ENCODE assay signal across 20 cellular contexts in the genomic region with DNA sequence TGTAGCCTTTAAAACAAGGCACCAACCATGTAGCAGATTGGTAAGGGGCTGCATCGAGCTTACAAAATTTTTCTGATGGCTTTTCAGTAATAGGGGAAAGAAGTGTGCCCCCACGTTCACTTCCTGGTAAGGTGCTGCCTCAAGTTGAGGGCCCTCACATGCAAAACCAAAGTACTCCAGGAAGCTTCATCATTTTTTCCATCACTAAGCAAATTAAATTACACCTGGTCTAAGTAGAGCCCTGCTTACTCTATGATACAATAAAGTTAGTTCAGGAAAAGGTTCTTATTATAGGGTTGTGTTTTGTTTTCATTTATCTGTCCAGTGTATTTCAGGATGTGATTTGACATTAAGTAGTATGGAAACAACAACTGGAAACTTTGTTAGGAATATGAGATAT. TPM values are rescaled to one million over a fixed set of nuclear protein-coding genes. Genes with fewer than 3 reads are reported as not detected.
DNase-seq lines count a peak whose midpoint lies in the region; ATAC-seq lines count a peak whose summit lies in the region.
"Had no signal": no experiment of that assay in that cellular context is flagged by ENCODE, and none has a peak within 500 bp of the region (broad histone marks: within the 10 kb centered on the region; RNA-seq: fewer than 3 reads in every experiment).

No MANE protein-coding gene starts in this region.

- no peaks in the 10 kb centered on the region for H3K9me3 Mint-ChIP-seq in activated naive CD4-positive, alpha-beta T cell treated with anti-CD3 and anti-CD28 coated beads for 36 hours
- H3K9me3 Mint-ChIP-seq in activated naive CD4-positive, alpha-beta T cell treated with anti-CD3 and anti-CD28 coated beads, Interleukin-2, amount 10 ng/mL, durations not matched to agents 7 days and 5 days = no peaks in the 10 kb centered on the region
- no peaks in the 10 kb centered on the region for H3K9me3 Mint-ChIP-seq in IgD-negative memory B cell
- H3K9me3 Mint-ChIP-seq in activated naive CD8-positive, alpha-beta T cell (ENCODE audit: low read depth) = no peaks in the 10 kb centered on the region
- no peaks in the 10 kb centered on the region for H3K9me3 Mint-ChIP-seq in stimulated activated naive B cell treated with anti-CD40 and anti-IgM and Interleukin-4, amounts not matched to agents 10 μg/mL and 1 μg/mL and 100 μg/mL, for 72 hours

- peaks cover 40% of the 10 kb centered on the region for H3K36me3 Mint-ChIP-seq in activated naive CD4-positive, alpha-beta T cell treated with anti-CD3 and anti-CD28 coated beads for 36 hours (ENCODE audit: low read depth)
- peaks cover 44% of the 10 kb centered on the region for H3K36me3 Mint-ChIP-seq in activated naive CD4-positive, alpha-beta T cell treated with anti-CD3 and anti-CD28 coated beads, Interleukin-2, amount 10 ng/mL, durations not matched to agents 7 days and 5 days
- H3K36me3 Mint-ChIP-seq in IgD-negative memory B cell = peaks cover 8% of the 10 kb centered on the region
- peaks cover 15% of the 10 kb centered on the region for H3K36me3 Mint-ChIP-seq in activated naive CD8-positive, alpha-beta T cell
- H3K36me3 Mint-ChIP-seq in stimulated activated naive B cell treated with anti-CD40 and anti-IgM and Interleukin-4, amounts not matched to agents 10 μg/mL and 1 μg/mL and 100 μg/mL, for 72 hours = peaks cover 43 to 53% of the 10 kb centered on the region in 2 donors

- peaks cover 23% of the 10 kb centered on the region for H3K4me1 Mint-ChIP-seq in activated naive CD4-positive, alpha-beta T cell treated with anti-CD3 and anti-CD28 coated beads for 36 hours (ENCODE audit: low read depth)
- H3K4me1 Mint-ChIP-seq in activated naive CD4-positive, alpha-beta T cell treated with anti-CD3 and anti-CD28 coated beads, Interleukin-2, amount 10 ng/mL, durations not matched to agents 7 days and 5 days = peaks cover 9% of the 10 kb centered on the region
- H3K4me1 Mint-ChIP-seq in IgD-negative memory B cell = peaks cover 29 to 35% (median 34%) of the 10 kb centered on the region in 3 donors
- peaks cover 32% of the 10 kb centered on the region for H3K4me1 Mint-ChIP-seq in activated naive CD8-positive, alpha-beta T cell (ENCODE audit: low read depth)
- peaks cover 15 to 30% of the 10 kb centered on the region in 2 donors for H3K4me1 Mint-ChIP-seq in stimulated activated naive B cell treated with anti-CD40 and anti-IgM and Interleukin-4, amounts not matched to agents 10 μg/mL and 1 μg/mL and 100 μg/mL, for 72 hours

- H3K4me3 Mint-ChIP-seq in activated naive CD4-positive, alpha-beta T cell treated with anti-CD3 and anti-CD28 coated beads for 36 hours = no peak overlapping the region
- H3K4me3 Mint-ChIP-seq in activated naive CD4-positive, alpha-beta T cell treated with anti-CD3 and anti-CD28 coated beads, Interleukin-2, amount 10 ng/mL, durations not matched to agents 7 days and 5 days = no peak overlapping the region
- H3K4me3 Mint-ChIP-seq in IgD-negative memory B cell = peak overlapping the region in 3 of 4 donors; percentile 67 to 87 (median 77)
- peak overlapping the region; percentile 12 for H3K4me3 Mint-ChIP-seq in activated naive CD8-positive, alpha-beta T cell
- no peak overlapping the region for H3K4me3 Mint-ChIP-seq in stimulated activated naive B cell treated with anti-CD40 and anti-IgM and Interleukin-4, amounts not matched to agents 10 μg/mL and 1 μg/mL and 100 μg/mL, for 72 hours
- H3K4me3 Mint-ChIP-seq: T-helper 17 cell had no signal

- intact Hi-C loops in activated naive CD4-positive, alpha-beta T cell treated with anti-CD3 and anti-CD28 coated beads for 36 hours (cut with micrococcal nuclease) = no loop called here

- DNase-seq in activated naive CD4-positive, alpha-beta T cell treated with anti-CD3 and anti-CD28 coated beads for 36 hours = peak; percentile 33
- DNase-seq in activated naive CD4-positive, alpha-beta T cell treated with anti-CD3 and anti-CD28 coated beads, Interleukin-2, amount 10 ng/mL, durations not matched to agents 7 days and 5 days = no peak
- DNase-seq in stimulated activated naive B cell treated with anti-CD40 and anti-IgM and Interleukin-4, amounts not matched to agents 10 μg/mL and 1 μg/mL and 100 μg/mL, for 72 hours = no peak
- DNase-seq in putamen (ENCODE audit: low spot score) (no peak), NCI-H1694 treated with DMSO at 0.1 percent for 48 hours (lab: John Stamatoyannopoulos, UW) (no peak)
- DNase-seq: activated gamma-delta T cell; central memory CD4-positive, alpha-beta T cell; dermis blood vessel endothelial cell; DMS 273 treated with DMSO at 0.1 percent for 48 hours; MG63; NCI-H1436; NCI-H524; NK-92 treated with Interleukin-12 subunit alpha and Interleukin-12 subunit beta, amount 100 ng/mL, for 24 hours; pancreas; right lobe of liver; stimulated activated CD8-positive, alpha-beta memory T cell treated with anti-CD3 and anti-CD28 coated beads, Interleukin-4, amount 100 ng/mL, for 48 hours; T-helper 17 cell had no signal

- H3K27ac Mint-ChIP-seq in activated naive CD4-positive, alpha-beta T cell treated with anti-CD3 and anti-CD28 coated beads for 36 hours = peak overlapping the region; percentile 71
- H3K27ac Mint-ChIP-seq in activated naive CD4-positive, alpha-beta T cell treated with anti-CD3 and anti-CD28 coated beads, Interleukin-2, amount 10 ng/mL, durations not matched to agents 7 days and 5 days = no peak overlapping the region
- peak overlapping the region; percentile 85 to 97 (median 88) for H3K27ac Mint-ChIP-seq in IgD-negative memory B cell
- peak overlapping the region; percentile 86 for H3K27ac Mint-ChIP-seq in activated naive CD8-positive, alpha-beta T cell
- H3K27ac Mint-ChIP-seq in stimulated activated naive B cell treated with anti-CD40 and anti-IgM and Interleukin-4, amounts not matched to agents 10 μg/mL and 1 μg/mL and 100 μg/mL, for 72 hours = peak overlapping the region; percentile 81

- ATAC-seq in stimulated activated naive B cell treated with anti-CD40 and anti-IgM and Interleukin-4, amounts not matched to agents 10 μg/mL and 1 μg/mL and 100 μg/mL, for 72 hours (replicated peaks) = peak; percentile 41 to 62
- ATAC-seq in GM19397 (IDR thresholded peaks at IDR 0.05; ENCODE audit: unreplicated experiment) = no peak
- ATAC-seq: pancreas, right lobe of liver, T-helper 17 cell had no signal

- no peaks in the 10 kb centered on the region for H3K27me3 Mint-ChIP-seq in activated naive CD4-positive, alpha-beta T cell treated with anti-CD3 and anti-CD28 coated beads for 36 hours (ENCODE audit: low read depth)
- H3K27me3 Mint-ChIP-seq in activated naive CD4-positive, alpha-beta T cell treated with anti-CD3 and anti-CD28 coated beads, Interleukin-2, amount 10 ng/mL, durations not matched to agents 7 days and 5 days = no peaks in the 10 kb centered on the region
- H3K27me3 Mint-ChIP-seq in IgD-negative memory B cell = no peaks in the 10 kb centered on the region
- no peaks in the 10 kb centered on the region for H3K27me3 Mint-ChIP-seq in activated naive CD8-positive, alpha-beta T cell
- no peaks in the 10 kb centered on the region for H3K27me3 Mint-ChIP-seq in stimulated activated naive B cell treated with anti-CD40 and anti-IgM and Interleukin-4, amounts not matched to agents 10 μg/mL and 1 μg/mL and 100 μg/mL, for 72 hours
- H3K27me3 Mint-ChIP-seq: T-helper 17 cell had no signal

- CTCF ChIA-PET in activated naive CD4-positive, alpha-beta T cell treated with anti-CD3 and anti-CD28 coated beads for 36 hours (lab: Charles Lee) = interaction anchor here (0.6 to 0.7 kb wide), 3 partner anchors 15 to 22 kb away, joined by 3 to 4 read pairs (median 3); no protein-coding TSS in a partner anchor
- CTCF ChIA-PET in activated naive CD4-positive, alpha-beta T cell treated with anti-CD3 and anti-CD28 coated beads, Interleukin-2, amount 10 ng/mL, durations not matched to agents 7 days and 5 days (lab: Charles Lee) = interaction anchor here (0.6 to 9.4 kb wide), 3 partner anchors 10 to 62 kb away, joined by 3 to 76 read pairs (median 4); partner anchors contain the start of gene MTHFD1

RNA-seq across cellular contexts. Expression of gene AKAP5, which starts 15.0 kb away (rescaled TPM):
- total RNA-seq in activated naive CD4-positive, alpha-beta T cell treated with anti-CD3 and anti-CD28 coated beads for 36 hours = under 1 TPM; 0.57 to 0.69 TPM
- polyA plus RNA-seq in IgD-negative memory B cell = 0.66 TPM

RNA-seq across cellular contexts. Expression of gene ZBTB25, which starts 53.4 kb away (rescaled TPM):
- total RNA-seq in activated naive CD4-positive, alpha-beta T cell treated with anti-CD3 and anti-CD28 coated beads for 36 hours = 10 to 100 TPM; 22.6 to 23.5 TPM
- polyA plus RNA-seq in IgD-negative memory B cell = 19.4 TPM

RNA-seq across cellular contexts. Expression of gene ZBTB1, which starts 54.3 kb away (rescaled TPM):
- total RNA-seq in activated naive CD4-positive, alpha-beta T cell treated with anti-CD3 and anti-CD28 coated beads for 36 hours = 10 to 100 TPM; 21.3 to 23.4 TPM
- 57.3 TPM for polyA plus RNA-seq in IgD-negative memory B cell

Comparison
In these comparisons a context has a peak if more than half of its experiments do, and no peak if none do; other contexts are left out.
1. H3K4me3 Mint-ChIP-seq: peak in IgD-negative memory B cell (3 of 4) and activated naive CD8-positive, alpha-beta T cell (single experiment); none in activated naive CD4-positive, alpha-beta T cell treated with anti-CD3 and anti-CD28 coated beads for 36 hours (single experiment), activated naive CD4-positive, alpha-beta T cell treated with anti-CD3 and anti-CD28 coated beads, Interleukin-2, amount 10 ng/mL, durations not matched to agents 7 days and 5 days (single experiment) and stimulated activated naive B cell treated with anti-CD40 and anti-IgM and Interleukin-4, amounts not matched to agents 10 μg/mL and 1 μg/mL and 100 μg/mL, for 72 hours (0 of 2).